ENCODE assay signal across 21 cellular contexts in genomic region chr10:125567529-125567928, GRCh38.
"Had no signal": no experiment of that assay in that cellular context is flagged by ENCODE, and none has a peak within 500 bp of the region (broad histone marks: within the 10 kb centered on the region; RNA-seq: fewer than 3 reads in every experiment).

No MANE protein-coding gene starts in this region.

- H3K36me3 Mint-ChIP-seq: immature natural killer cell, memory B cell, natural killer cell had no signal

- H3K36me3 ChIP-seq: neutrophil, right lobe of liver, thyroid gland, vagina had no signal

- H3K4me1 Mint-ChIP-seq: immature natural killer cell; memory B cell; natural killer cell; stimulated activated naive CD8-positive, alpha-beta T cell treated with anti-CD3 and anti-CD28 coated beads, Interleukin-15, amount 100 ng/mL, for 72 hours had no signal

- H3K9me3 ChIP-seq: neutrophil, right lobe of liver, thyroid gland, vagina had no signal

- H3K27me3 ChIP-seq: neutrophil, right lobe of liver, thyroid gland, vagina had no signal

- H3K4me3 Mint-ChIP-seq: immature natural killer cell; memory B cell; natural killer cell; stimulated activated naive CD8-positive, alpha-beta T cell treated with anti-CD3 and anti-CD28 coated beads, Interleukin-15, amount 100 ng/mL, for 72 hours had no signal

- H3K79me2 ChIP-seq: parathyroid adenoma had no signal

- H3K27ac ChIP-seq: coronary artery, neutrophil, parathyroid adenoma, right lobe of liver, thyroid gland, vagina had no signal

- DNase-seq: dermis blood vessel endothelial cell; effector memory CD4-positive, alpha-beta T cell; erythroblast; hypothalamus; immature natural killer cell; natural killer cell; right lobe of liver; small intestine; stimulated activated CD4-positive, alpha-beta T cell treated with anti-CD3 and anti-CD28 coated beads, Interleukin-15, amount 100 ng/mL, for 24 hours; stimulated activated CD4-positive, alpha-beta T cell treated with anti-CD3 and anti-CD28 coated beads, Interleukin-2, amount 100 ng/mL, for 48 hours; stimulated activated naive CD4-positive, alpha-beta T cell; stimulated activated naive CD8-positive, alpha-beta T cell treated with anti-CD3 and anti-CD28 coated beads, Interleukin-15, amount 100 ng/mL, for 72 hours; thyroid gland; trophoblast cell had no signal

- H3K4me1 ChIP-seq: parathyroid adenoma, right lobe of liver, thyroid gland, vagina had no signal

- H3K27me3 Mint-ChIP-seq: progenitor cell of endocrine pancreas had no signal

- H3K9me3 Mint-ChIP-seq: natural killer cell had no signal

- H3K9ac ChIP-seq: parathyroid adenoma had no signal

- H2AFZ ChIP-seq: parathyroid adenoma had no signal

- H3K4me3 ChIP-seq: coronary artery, lung, right lobe of liver, thyroid gland, vagina had no signal

- H3K27ac Mint-ChIP-seq: immature natural killer cell; memory B cell; natural killer cell; progenitor cell of endocrine pancreas; stimulated activated naive CD8-positive, alpha-beta T cell treated with anti-CD3 and anti-CD28 coated beads, Interleukin-15, amount 100 ng/mL, for 72 hours had no signal
